In the genomic region with DNA sequence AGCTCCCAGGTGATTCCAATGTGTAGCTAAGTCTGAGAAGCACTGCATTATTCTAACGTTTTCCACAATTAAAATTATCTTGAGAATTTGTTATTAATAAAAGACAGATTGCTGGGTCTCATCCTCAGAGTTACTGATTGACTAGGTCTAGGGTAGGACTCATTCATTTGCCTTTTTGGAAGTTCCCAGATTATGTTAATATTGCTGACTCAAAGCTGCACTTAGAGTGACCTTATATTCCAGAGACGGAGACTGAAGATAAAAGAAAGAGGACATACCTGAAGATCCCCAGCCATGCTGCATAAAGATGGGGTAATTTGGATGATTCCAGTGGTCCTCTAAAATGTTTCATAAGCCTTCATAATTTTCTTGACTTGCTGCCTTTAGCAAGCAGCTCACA, we compare ENCODE assay signal across 23 cellular contexts.
"Had no signal": no experiment of that assay in that cellular context is flagged by ENCODE, and none has a peak within 500 bp of the region (broad histone marks: within the 10 kb centered on the region; RNA-seq: fewer than 3 reads in every experiment).

No MANE protein-coding gene starts in this region.

- DNase-seq: effector memory CD4-positive, alpha-beta T cell; heart left ventricle; hippocampal formation; islet precursor cell; left cardiac atrium; left ventricle myocardium inferior; lower lobe of right lung; mesenchymal stem cell; naive B cell; occipital lobe; retina; right lobe of liver; stimulated activated CD4-positive, alpha-beta T cell treated with anti-CD3 and anti-CD28 coated beads, Interleukin-4, amount 100 ng/mL, for 1 hour; stimulated activated CD8-positive, alpha-beta memory T cell treated with anti-CD3 and anti-CD28 coated beads, Interleukin-4, amount 100 ng/mL, for 48 hours; stimulated activated naive CD8-positive, alpha-beta T cell treated with anti-CD3 and anti-CD28 coated beads, Interleukin-15, Interleukin-2, amounts not matched to agents 100 U/mL and 50 U/mL, for 24 hours; thyroid gland had no signal

- H3K27ac ChIP-seq: esophagus muscularis mucosa, heart left ventricle, left ventricle myocardium inferior, lower lobe of right lung, parathyroid adenoma, prostate gland, right lobe of liver, suprapubic skin, thyroid gland had no signal

- H3K9me3 Mint-ChIP-seq: naive B cell, nephron, type B pancreatic cell had no signal

- H3K27ac Mint-ChIP-seq: stimulated activated effector memory CD8-positive, alpha-beta T cell treated with anti-CD3 and anti-CD28 coated beads, Interleukin-12 subunit alpha, Interleukin-12 subunit beta, amount 100 ng/mL, for 72 hours; type B pancreatic cell had no signal

- H3K79me2 ChIP-seq: parathyroid adenoma had no signal

- H3K4me1 Mint-ChIP-seq: naive B cell; stimulated activated effector memory CD8-positive, alpha-beta T cell treated with anti-CD3 and anti-CD28 coated beads, Interleukin-12 subunit alpha, Interleukin-12 subunit beta, amount 100 ng/mL, for 72 hours had no signal

- H3K4me3 Mint-ChIP-seq: naive B cell; nephron; stimulated activated effector memory CD8-positive, alpha-beta T cell treated with anti-CD3 and anti-CD28 coated beads, Interleukin-12 subunit alpha, Interleukin-12 subunit beta, amount 100 ng/mL, for 72 hours; type B pancreatic cell had no signal

- H3K36me3 ChIP-seq: esophagus muscularis mucosa, heart left ventricle, left ventricle myocardium inferior, lower lobe of right lung, prostate gland, right lobe of liver, suprapubic skin, thyroid gland had no signal

- H3K36me3 Mint-ChIP-seq: naive B cell; stimulated activated effector memory CD8-positive, alpha-beta T cell treated with anti-CD3 and anti-CD28 coated beads, Interleukin-12 subunit alpha, Interleukin-12 subunit beta, amount 100 ng/mL, for 72 hours; type B pancreatic cell had no signal

- H3K27me3 Mint-ChIP-seq: type B pancreatic cell had no signal

- H2AFZ ChIP-seq: parathyroid adenoma had no signal

- H3K4me3 ChIP-seq: esophagus muscularis mucosa, heart left ventricle, left ventricle myocardium inferior, lower lobe of right lung, prostate gland, right lobe of liver, suprapubic skin, thyroid gland had no signal

- H3K9me3 ChIP-seq: esophagus muscularis mucosa, heart left ventricle, left ventricle myocardium inferior, lower lobe of right lung, prostate gland, right lobe of liver, suprapubic skin, thyroid gland had no signal

- H3K4me1 ChIP-seq: parathyroid adenoma, prostate gland, right lobe of liver had no signal

- H3K9ac ChIP-seq: parathyroid adenoma had no signal

- H3K27me3 ChIP-seq: esophagus muscularis mucosa, heart left ventricle, right lobe of liver, suprapubic skin, thyroid gland had no signal
